In the genomic region with DNA sequence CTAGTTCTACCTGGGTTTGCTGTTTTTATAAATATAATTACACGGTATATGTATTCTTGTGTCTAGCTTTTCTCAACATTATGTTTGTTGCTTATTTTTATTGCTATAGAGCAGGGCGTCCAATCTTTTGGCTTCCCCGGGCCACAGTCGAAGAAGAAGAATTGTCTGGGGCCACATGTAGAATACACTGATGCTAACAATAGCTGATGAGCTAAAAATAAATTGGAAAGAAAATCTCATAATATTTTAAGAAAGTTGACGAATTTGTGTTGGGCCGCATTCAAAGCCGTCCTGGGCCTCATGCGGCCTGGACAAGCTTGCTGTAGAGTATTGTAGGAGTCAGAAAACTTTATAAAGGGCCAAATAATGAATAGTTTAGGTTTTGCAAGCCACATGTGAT, we compare ENCODE assay signal across 9 cellular contexts. TPM values are rescaled to one million over a fixed set of nuclear protein-coding genes. Genes with fewer than 3 reads are reported as not detected.
"Had no signal": no experiment of that assay in that cellular context is flagged by ENCODE, and none has a peak within 500 bp of the region (broad histone marks: within the 10 kb centered on the region; RNA-seq: fewer than 3 reads in every experiment).

No MANE protein-coding gene starts in this region.

- H3K9me3 ChIP-seq: HAP-1 had no signal

- H2AFZ ChIP-seq: GM23248 had no signal

- H3K9me3 Mint-ChIP-seq: HFFc6 had no signal

- DNase-seq: GM23248, GOT3, H7, HFFc6, IMR-90 had no signal

- H3K27ac ChIP-seq: GM23248, HL-60 had no signal

- H3K4me1 ChIP-seq: HAP-1 had no signal

- H3K27ac Mint-ChIP-seq: HFFc6 had no signal

- H3K4me3 Mint-ChIP-seq: HFFc6 had no signal

- ATAC-seq: HCT116, K562 had no signal

- H3K4me3 ChIP-seq: GM23248, HAP-1, K562 had no signal

- H3K36me3 ChIP-seq: HAP-1 had no signal

- H3K9ac ChIP-seq: GM23248 had no signal

RNA-seq across cellular contexts. Expression of gene GPR12, which starts 33.9 kb away (rescaled TPM):
- total RNA-seq: GM23248, H7, HFFc6, IMR-90, K562 had no signal
